ENCODE assay signal across 14 cellular contexts in genomic region chr6:21992178-21992967, GRCh38.
DNase-seq lines count a peak whose midpoint lies in the region; ATAC-seq and TF ChIP-seq lines count a peak whose summit lies in the region.
"Had no signal": no experiment of that assay in that cellular context is flagged by ENCODE, and none has a peak within 500 bp of the region (broad histone marks: within the 10 kb centered on the region; RNA-seq: fewer than 3 reads in every experiment).

No MANE protein-coding gene starts in this region.

- H3K79me2 ChIP-seq in DND-41 (ENCODE audit: insufficient read depth, low read length), result no peaks in the 10 kb centered on the region; the same call in none of the 2 replicates

- H3K23ac ChIP-seq in IMR-90 (ENCODE audit: low read depth, low read length), result no peak overlapping the region

- CTCF ChIA-PET in IMR-90 (lab: Yijun Ruan, JAX), result interaction anchor here (1.1 kb wide), 1 partner anchor 189 kb away, joined by 3 read pairs; no protein-coding TSS in a partner anchor

- ATAC-seq in DND-41 (ENCODE audit: insufficient read depth, low read depth) (peak; percentile 89), IMR-90 (ENCODE audit: low read depth) (peak; percentile 77), GM18520 (IDR thresholded peaks at IDR 0.05; ENCODE audit: unreplicated experiment) (no peak), GM19463 (IDR thresholded peaks at IDR 0.05; ENCODE audit: unreplicated experiment) (no peak)

- H3K4me3 ChIP-seq in DND-41 (ENCODE audit: low read depth in 1 of 2, low read length in 2 of 2) (no peak overlapping the region), IMR-90 (ENCODE audit: insufficient read depth, low read depth, low read length) (no peak overlapping the region), coronary artery (no peak overlapping the region)
- H3K4me3 ChIP-seq: cardiac muscle cell, stomach had no signal

- no peaks in the 10 kb centered on the region for H4K20me1 ChIP-seq in DND-41 (ENCODE audit: insufficient read depth, low read length)
- H4K20me1 ChIP-seq in IMR-90 (ENCODE audit: insufficient read depth, low read length), result no peaks in the 10 kb centered on the region

- no peak overlapping the region for H3K4me2 ChIP-seq in DND-41 (ENCODE audit: insufficient read depth, low read length)
- H3K4me2 ChIP-seq in IMR-90 (ENCODE audit: low read depth, low read length), result no peak overlapping the region

- H2BK5ac ChIP-seq in IMR-90 (ENCODE audit: low read depth, low read length, poor library complexity, severe bottlenecking), result peak overlapping the region; percentile 40

- H3K27me3 Mint-ChIP-seq in activated naive CD8-positive, alpha-beta T cell treated with anti-CD3 and anti-CD28 coated beads for 36 hours, result peaks cover 3% of the 10 kb centered on the region

- 100% methylated on average over 3 of the region's 6 CpGs; no CpG with 5 or more reads in 1 of the 2 experiments for WGBS in IMR-90 (ENCODE audit: extremely low coverage in 2 of 2, insufficient read length in 1 of 2), 2 experiments

- no peak overlapping the region for H2AK9ac ChIP-seq in IMR-90 (replicated peaks; ENCODE audit: low read depth, low read length, poor library complexity)

- H3K9me3 ChIP-seq in DND-41 (ENCODE audit: insufficient read depth, low read length, severe bottlenecking) (no peaks in the 10 kb centered on the region), IMR-90 (ENCODE audit: control insufficient read depth, insufficient read depth, low read length) (no peaks in the 10 kb centered on the region)
- H3K9me3 ChIP-seq: stomach had no signal

- no peak for TF ChIP-seq CTCF in DND-41 (IDR thresholded peaks at IDR 0.05; ENCODE audit: borderline replicate concordance, extremely low read depth, low read length, poor library complexity, severe bottlenecking)
- no peak for TF ChIP-seq CTCF in IMR-90 (conservative IDR thresholded peaks at IDR 0.05; ENCODE audit: low read depth, low read length)
- TF ChIP-seq CTCF in coronary artery (IDR thresholded peaks at IDR 0.05), result no peak

- H2BK15ac ChIP-seq in IMR-90 (ENCODE audit: low read depth, low read length), result peak overlapping the region; percentile 84; the same call in 2 of the 3 replicates

- H3K36me3 Mint-ChIP-seq in activated naive CD8-positive, alpha-beta T cell treated with anti-CD3 and anti-CD28 coated beads for 36 hours, result no peaks in the 10 kb centered on the region

- peak overlapping the region; percentile 43 for H4K91ac ChIP-seq in IMR-90 (ENCODE audit: insufficient read depth, low read depth, low read length)

- peak; percentile 21; the same call in 1 of the 2 replicates for TF ChIP-seq RAD21 in IMR-90 (IDR thresholded peaks at IDR 0.05; ENCODE audit: low read length)

- H3K9me1 ChIP-seq in IMR-90 (ENCODE audit: insufficient read depth, low read length), result peaks cover 11% of the 10 kb centered on the region; the same call in 1 of the 2 replicates

- peak overlapping the region; percentile 30; the same call in 1 of the 2 replicates for H3K14ac ChIP-seq in IMR-90 (replicated peaks; ENCODE audit: low read depth, low read length)

- H3K18ac ChIP-seq in IMR-90 (ENCODE audit: low read depth, low read length), result no peak overlapping the region

- peak; percentile 68 for DNase-seq in DND-41
- DNase-seq in IMR-90, result peak; percentile 80
- peak; percentile 3 for DNase-seq in activated naive CD8-positive, alpha-beta T cell treated with anti-CD3 and anti-CD28 coated beads for 36 hours
- DNase-seq in kidney tubule cell (ENCODE audit: low spot score), result peak; percentile 41
- DNase-seq in NCI-H748 (lab: John Stamatoyannopoulos, UW; ENCODE audit: unreplicated experiment), result no peak
- no peak for DNase-seq in coronary artery (ENCODE audit: low spot score)
- DNase-seq: glutamatergic neuron, KG1, NCI-H774, stomach had no signal

- H3K9ac ChIP-seq in DND-41 (ENCODE audit: low read depth, low read length) (no peak overlapping the region), IMR-90 (ENCODE audit: low read depth, low read length) (no peak overlapping the region)

- H3K4me1 ChIP-seq in DND-41 (ENCODE audit: insufficient read depth, low read length) (peaks cover 80% of the 10 kb centered on the region), IMR-90 (ENCODE audit: control insufficient read depth, insufficient read depth, low read length) (peaks cover 2% of the 10 kb centered on the region)

- H2AK5ac ChIP-seq in IMR-90 (ENCODE audit: low read depth, low read length), result peak overlapping the region; percentile 33

- H3K79me1 ChIP-seq in IMR-90 (ENCODE audit: low read depth in 1 of 2, low read length in 2 of 2), result 0 out of 4 replicates have a peak, but pooled peaks cover 0 to 6% of the 10 kb centered on the region in 2 experiments

- H3K27ac Mint-ChIP-seq in activated naive CD8-positive, alpha-beta T cell treated with anti-CD3 and anti-CD28 coated beads for 36 hours, result no peak overlapping the region

- H3K27me3 ChIP-seq in DND-41 (ENCODE audit: insufficient read depth, low read length, poor library complexity) (no peaks in the 10 kb centered on the region), IMR-90 (ENCODE audit: control insufficient read depth, insufficient read depth, low read length) (no peaks in the 10 kb centered on the region)
- H3K27me3 ChIP-seq: cardiac muscle cell, stomach had no signal

- no peak overlapping the region for H3K56ac ChIP-seq in IMR-90 (ENCODE audit: extremely low read depth, insufficient read depth, low read length)

- H3K4me3 Mint-ChIP-seq in activated naive CD8-positive, alpha-beta T cell treated with anti-CD3 and anti-CD28 coated beads for 36 hours, result no peak overlapping the region

- POLR2A ChIA-PET in IMR-90 (lab: Charles Lee; ENCODE audit: unreplicated experiment), result interaction anchor here (0.5 to 1.0 kb wide), 2 partner anchors 352 to 399 kb away, joined by 3 to 8 read pairs; partner anchors contain the start of gene SOX4

- H4K8ac ChIP-seq in IMR-90 (ENCODE audit: low read depth in 2 of 2, low read length in 2 of 2), result peak overlapping the region in 1 of 2 experiments; percentile 71; a peak in 1 of 4 replicates

- H3K9me3 Mint-ChIP-seq in activated naive CD8-positive, alpha-beta T cell treated with anti-CD3 and anti-CD28 coated beads for 36 hours, result no peaks in the 10 kb centered on the region

- peak overlapping the region; percentile 80 for H3K4ac ChIP-seq in IMR-90 (ENCODE audit: low read depth, low read length)

- in situ Hi-C loops in IMR-90 (cut with MboI; ENCODE audit: low sequenced_read_pairs), result no loop called here

- H3K36me3 ChIP-seq in DND-41 (ENCODE audit: insufficient read depth, low read length) (no peaks in the 10 kb centered on the region; the same call in 1 of the 2 replicates), IMR-90 (ENCODE audit: control insufficient read depth, insufficient read depth, low read length) (no peaks in the 10 kb centered on the region)
- H3K36me3 ChIP-seq: cardiac muscle cell, stomach had no signal

- intact Hi-C loops in IMR-90 (cut with micrococcal nuclease), result no loop called here

- peak overlapping the region; percentile 75 for H2BK20ac ChIP-seq in IMR-90 (ENCODE audit: low read depth, low read length)

- no peak overlapping the region for H2AFZ ChIP-seq in DND-41 (ENCODE audit: low read depth, low read length)
- no peak overlapping the region for H2AFZ ChIP-seq in IMR-90 (replicated peaks; ENCODE audit: low read length, poor library complexity)

- peaks cover 10% of the 10 kb centered on the region for H3K4me1 Mint-ChIP-seq in activated naive CD8-positive, alpha-beta T cell treated with anti-CD3 and anti-CD28 coated beads for 36 hours

- peak overlapping the region; percentile 44; the same call in 1 of the 2 replicates for H4K5ac ChIP-seq in IMR-90 (ENCODE audit: low read depth, low read length)

- TF ChIP-seq POLR2A in IMR-90 (IDR thresholded peaks at IDR 0.05; ENCODE audit: low read depth, low read length), result no peak

- H2BK120ac ChIP-seq in IMR-90 (ENCODE audit: low read depth, low read length), result peak overlapping the region; percentile 63

- dilution Hi-C loops in IMR-90 (cut with HindIII; ENCODE audit: low sequenced_read_pairs, unreplicated experiment), result no loop called here

- no TSS peak for BruUV-seq in IMR-90 (replicated peaks; lab: Mats Ljungman, UMichigan)

- H3K27ac ChIP-seq in DND-41 (ENCODE audit: low read length) (peak overlapping the region; percentile 63), IMR-90 (ENCODE audit: insufficient read depth, low read length) (0 out of 2 replicates have a peak overlapping the region, but pooled peaks have one; percentile 11), coronary artery (no peak overlapping the region)
- H3K27ac ChIP-seq: cardiac muscle cell, stomach, VCaP had no signal

TF ChIP-seq in IMR-90, 13 proteins besides CTCF, POLR2A, EP300 and RAD21:
- TF ChIP-seq RFX5 (IDR thresholded peaks at IDR 0.05; ENCODE audit: low read depth, low read length) (no peak), ELK1 (IDR thresholded peaks at IDR 0.05; ENCODE audit: borderline replicate concordance, low read depth, low read length) (no peak), MAFK (IDR thresholded peaks at IDR 0.05; ENCODE audit: low read depth, low read length) (no peak), SMC3 (IDR thresholded peaks at IDR 0.05; ENCODE audit: low read depth, low read length) (no peak), CEBPB (IDR thresholded peaks at IDR 0.05; ENCODE audit: low read depth, low read length) (no peak), MAZ (IDR thresholded peaks at IDR 0.05; ENCODE audit: borderline replicate concordance, low read depth, low read length) (no peak)

Comparison
In these comparisons a context has a peak if more than half of its experiments do, and no peak if none do; other contexts are left out.
1. ATAC-seq: peak in DND-41 (single experiment) and IMR-90 (single experiment); none in GM18520 (single experiment) and GM19463 (single experiment).
2. DNase-seq: peak in DND-41 (single experiment), IMR-90 (single experiment), activated naive CD8-positive, alpha-beta T cell treated with anti-CD3 and anti-CD28 coated beads for 36 hours (single experiment) and kidney tubule cell (single experiment); none in NCI-H748 (single experiment) and coronary artery (single experiment).
3. H3K27ac ChIP-seq: peak in DND-41 (single experiment) and IMR-90 (single experiment); none in coronary artery (0 of 2).